In genomic region chr3:190352866-190353457, GRCh38 we compare ENCODE assay signal across 2 cellular contexts.
TF ChIP-seq lines count a peak whose summit lies in the region.

No MANE protein-coding gene starts in this region.

TF ChIP-seq in IMR-90, 13 proteins besides CTCF, POLR2A, EP300 and RAD21:
- no peak for TF ChIP-seq RCOR1 (IDR thresholded peaks at IDR 0.05; ENCODE audit: insufficient replicate concordance, low read length)
- TF ChIP-seq MAFK (IDR thresholded peaks at IDR 0.05; ENCODE audit: low read depth, low read length): peak; percentile 99

TF ChIP-seq in GM12878, 131 proteins besides CTCF, POLR2A, EP300 and RAD21:
- no peak for TF ChIP-seq POLR2AphosphoS5 (IDR thresholded peaks at IDR 0.05; ENCODE audit: low read length)
- TF ChIP-seq, protein P1, sequence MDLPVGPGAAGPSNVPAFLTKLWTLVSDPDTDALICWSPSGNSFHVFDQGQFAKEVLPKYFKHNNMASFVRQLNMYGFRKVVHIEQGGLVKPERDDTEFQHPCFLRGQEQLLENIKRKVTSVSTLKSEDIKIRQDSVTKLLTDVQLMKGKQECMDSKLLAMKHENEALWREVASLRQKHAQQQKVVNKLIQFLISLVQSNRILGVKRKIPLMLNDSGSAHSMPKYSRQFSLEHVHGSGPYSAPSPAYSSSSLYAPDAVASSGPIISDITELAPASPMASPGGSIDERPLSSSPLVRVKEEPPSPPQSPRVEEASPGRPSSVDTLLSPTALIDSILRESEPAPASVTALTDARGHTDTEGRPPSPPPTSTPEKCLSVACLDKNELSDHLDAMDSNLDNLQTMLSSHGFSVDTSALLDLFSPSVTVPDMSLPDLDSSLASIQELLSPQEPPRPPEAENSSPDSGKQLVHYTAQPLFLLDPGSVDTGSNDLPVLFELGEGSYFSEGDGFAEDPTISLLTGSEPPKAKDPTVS (IDR thresholded peaks at IDR 0.05; ENCODE audit: low read depth, low read length): no peak
- no peak for TF ChIP-seq RB1 (IDR thresholded peaks at IDR 0.05; ENCODE audit: borderline replicate concordance)
- no peak for TF ChIP-seq WRNIP1 (IDR thresholded peaks at IDR 0.05; ENCODE audit: borderline replicate concordance, low read depth, low read length)
- no peak for TF ChIP-seq CREM (IDR thresholded peaks at IDR 0.05; ENCODE audit: low read depth)
- TF ChIP-seq FOXK2 (IDR thresholded peaks at IDR 0.05): no peak
- no peak for TF ChIP-seq PAX5 (IDR thresholded peaks at IDR 0.05; ENCODE audit: borderline replicate concordance, low read depth, low read length)
- no peak for TF ChIP-seq BMI1 (IDR thresholded peaks at IDR 0.05; ENCODE audit: borderline replicate concordance)
- TF ChIP-seq, protein P2, sequence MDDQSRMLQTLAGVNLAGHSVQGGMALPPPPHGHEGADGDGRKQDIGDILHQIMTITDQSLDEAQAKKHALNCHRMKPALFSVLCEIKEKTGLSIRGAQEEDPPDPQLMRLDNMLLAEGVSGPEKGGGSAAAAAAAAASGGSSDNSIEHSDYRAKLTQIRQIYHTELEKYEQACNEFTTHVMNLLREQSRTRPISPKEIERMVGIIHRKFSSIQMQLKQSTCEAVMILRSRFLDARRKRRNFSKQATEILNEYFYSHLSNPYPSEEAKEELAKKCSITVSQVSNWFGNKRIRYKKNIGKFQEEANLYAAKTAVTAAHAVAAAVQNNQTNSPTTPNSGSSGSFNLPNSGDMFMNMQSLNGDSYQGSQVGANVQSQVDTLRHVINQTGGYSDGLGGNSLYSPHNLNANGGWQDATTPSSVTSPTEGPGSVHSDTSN (IDR thresholded peaks at IDR 0.05; ENCODE audit: insufficient replicate concordance, low read depth, low read length): no peak
